ENCODE assay signal across 8 cellular contexts in the genomic region with DNA sequence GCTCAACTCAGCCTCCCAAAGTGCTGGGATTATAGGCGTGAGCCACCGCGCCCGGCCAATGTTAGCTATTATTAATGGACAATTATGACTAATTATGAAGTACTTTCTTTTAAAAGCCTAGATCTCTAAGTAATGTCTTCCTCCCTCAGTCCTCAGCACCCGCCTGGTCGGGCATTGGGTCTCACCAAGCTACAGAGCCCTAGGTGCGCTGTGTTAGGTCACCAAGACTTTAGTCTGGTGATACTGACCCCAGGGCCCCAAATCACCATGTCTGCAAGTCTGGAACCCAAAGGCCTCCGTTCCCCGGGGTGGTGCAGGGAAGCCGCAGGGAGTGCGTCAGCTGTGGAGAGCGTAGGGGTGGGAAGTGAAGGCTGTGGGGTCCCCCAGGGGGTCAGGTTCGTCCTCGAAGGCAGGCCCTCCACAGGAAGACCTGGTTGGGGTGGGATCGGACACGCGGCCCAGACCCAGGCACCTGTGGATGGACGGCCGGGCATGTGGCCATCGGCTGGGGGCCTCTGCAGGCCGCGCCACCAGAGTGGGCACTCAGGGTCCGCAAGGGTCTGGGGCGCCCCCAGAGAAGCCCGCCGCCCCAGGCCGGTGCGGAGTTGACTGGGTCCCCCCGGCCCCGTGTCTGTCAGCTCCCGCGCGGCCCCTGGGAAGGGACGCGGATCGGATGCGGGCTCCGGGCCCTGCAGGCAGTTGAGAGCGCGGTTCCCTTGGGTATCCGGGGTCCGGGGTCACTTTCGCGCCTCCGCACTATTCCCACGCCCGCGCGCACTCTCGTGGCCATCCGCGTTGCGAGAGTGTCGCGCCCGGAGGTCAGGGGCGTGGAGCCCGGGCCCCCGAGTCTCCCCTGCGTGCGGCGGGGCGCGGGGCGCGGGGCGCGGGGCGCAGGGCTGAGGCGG. TPM values are rescaled to one million over a fixed set of nuclear protein-coding genes. Genes with fewer than 3 reads are reported as not detected.
A peak's percentile ranks its signal among the peaks of the same experiment; 100 is the strongest.
DNase-seq lines count a peak whose midpoint lies in the region; ATAC-seq, FAIRE-seq and TF ChIP-seq lines count a peak whose summit lies in the region.

No MANE protein-coding gene starts in this region.

- ATAC-seq in T-helper 17 cell, result no peak
- ATAC-seq in Right ventricle myocardium superior (ENCODE audit: poor library complexity), result peak; percentile 11
- no peak for ATAC-seq in GM21390 (IDR thresholded peaks at IDR 0.05; ENCODE audit: unreplicated experiment)

- no peak for DNase-seq in GM12865 (ENCODE audit: low read depth)
- DNase-seq in T-helper 17 cell, result no peak
- DNase-seq in Right ventricle myocardium superior, result peak; percentile 64
- DNase-seq in retina, result peak; percentile 82
- no peak for DNase-seq in HTR-8/SVneo (ENCODE audit: insufficient read length, low spot score)
- DNase-seq in DMS153 (lab: John Stamatoyannopoulos, UW), result no peak
- DNase-seq in HCEC 1CT, result no peak

- TF ChIP-seq CTCF in GM12865 (IDR thresholded peaks at IDR 0.05; ENCODE audit: insufficient read depth, low read depth, low read length, missing control alignments), result no peak

- no peaks in the 10 kb centered on the region for H3K9me3 ChIP-seq in T-helper 17 cell (ENCODE audit: control insufficient read depth, low read length, poor library complexity, severe bottlenecking)

- peaks cover 15% of the 10 kb centered on the region for H3K4me1 Mint-ChIP-seq in T-helper 17 cell

- peak overlapping the region; percentile 54 for H3K4me3 ChIP-seq in GM12865 (ENCODE audit: low read depth, low read length)

- no peak for FAIRE-seq in HTR-8/SVneo (lab: Jason Lieb, UNC)

- H3K4me3 Mint-ChIP-seq in T-helper 17 cell, result peak overlapping the region; percentile 93

- intact Hi-C loops in Right ventricle myocardium superior (cut with DNase I), result no loop called here

- no peaks in the 10 kb centered on the region for H3K27me3 Mint-ChIP-seq in T-helper 17 cell

- no peak overlapping the region for H3K27ac Mint-ChIP-seq in T-helper 17 cell

- H3K36me3 Mint-ChIP-seq in T-helper 17 cell (ENCODE audit: low read depth), result no peaks in the 10 kb centered on the region

RNA-seq across cellular contexts. Expression of gene PDXK, which starts 0.7 kb away (rescaled TPM):
- total RNA-seq in T-helper 17 cell, result 100 to 1,000 TPM in 1 of 2 donors, 10 to 100 TPM in 1; 93.1 to 106 TPM
- 93.8 TPM for total RNA-seq in Right ventricle myocardium superior

RNA-seq across cellular contexts. Expression of gene CSTB, which starts 57.9 kb away (rescaled TPM):
- 10 to 100 TPM; 22.0 to 26.0 TPM for total RNA-seq in T-helper 17 cell
- 36.1 TPM for total RNA-seq in Right ventricle myocardium superior

RNA-seq across cellular contexts. Expression of gene RRP1B, which starts 58.9 kb away (rescaled TPM):
- total RNA-seq in T-helper 17 cell (10 to 100 TPM; 30.3 to 30.6 TPM), Right ventricle myocardium superior (8.4 TPM)

RNA-seq across cellular contexts. Expression of gene HSF2BP, which starts 58.9 kb away (rescaled TPM):
- total RNA-seq in T-helper 17 cell, result under 1 TPM; 0.20 to 0.37 TPM
- total RNA-seq in Right ventricle myocardium superior, result not detected

Comparison
In these comparisons a context has a peak if more than half of its experiments do, and no peak if none do; other contexts are left out.
1. DNase-seq: peak in Right ventricle myocardium superior (single experiment) and retina (single experiment); none in GM12865 (single experiment), T-helper 17 cell (0 of 3), HTR-8/SVneo (single experiment), DMS153 (single experiment) and HCEC 1CT (single experiment).